ENCODE assay signal across 9 cellular contexts in the genomic region with DNA sequence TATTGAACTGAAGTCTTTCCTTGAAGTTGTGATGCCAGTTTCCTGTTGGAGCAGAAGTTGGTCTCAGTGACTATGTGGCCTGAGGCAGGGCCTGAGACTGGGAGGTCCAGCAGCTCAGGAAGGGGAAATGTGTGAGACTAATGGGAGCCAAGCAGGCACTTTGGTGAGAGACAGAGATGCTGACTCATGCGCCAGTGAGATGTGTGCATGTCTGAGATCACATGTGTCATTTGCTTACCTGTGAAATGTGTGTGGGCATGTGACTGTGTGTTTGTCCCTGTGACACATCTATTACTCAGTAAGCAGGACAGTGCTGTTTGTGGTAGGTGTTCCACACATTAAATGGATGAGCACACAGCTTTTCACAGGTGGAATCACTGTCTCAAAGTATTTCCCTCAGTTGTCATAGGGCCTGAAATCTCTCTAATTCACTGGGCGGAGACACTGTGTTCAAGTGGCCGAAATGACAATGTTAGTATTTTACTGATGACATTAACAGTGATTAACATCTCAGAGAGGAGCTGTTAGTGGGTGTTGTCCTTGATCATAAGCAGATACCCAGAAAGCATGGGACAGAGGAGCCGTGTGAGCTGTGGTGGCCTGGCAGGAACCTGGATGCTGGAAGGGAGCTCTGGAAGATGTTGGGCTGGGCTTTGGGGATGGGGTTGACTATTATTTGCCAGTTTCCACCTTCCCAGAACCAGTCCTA. TPM values are rescaled to one million over a fixed set of nuclear protein-coding genes. Genes with fewer than 3 reads are reported as not detected.
DNase-seq lines count a peak whose midpoint lies in the region; ATAC-seq and TF ChIP-seq lines count a peak whose summit lies in the region.
"Had no signal": no experiment of that assay in that cellular context is flagged by ENCODE, and none has a peak within 500 bp of the region (broad histone marks: within the 10 kb centered on the region; RNA-seq: fewer than 3 reads in every experiment).

No MANE protein-coding gene starts in this region.

- H3K4me3 ChIP-seq in IMR-90 (ENCODE audit: insufficient read depth, low read depth, low read length) (no peak overlapping the region), brain microvascular endothelial cell (ENCODE audit: low read depth, low read length) (no peak overlapping the region)

- H3K9ac ChIP-seq in IMR-90 (ENCODE audit: low read depth, low read length): no peak overlapping the region

- no peak overlapping the region for H4K8ac ChIP-seq in IMR-90 (ENCODE audit: low read depth in 2 of 2, low read length in 2 of 2)

- no peak overlapping the region for H2AFZ ChIP-seq in IMR-90 (replicated peaks; ENCODE audit: low read length, poor library complexity)

- intact Hi-C loops in IMR-90 (cut with micrococcal nuclease): no loop called here

- ATAC-seq in IMR-90 (ENCODE audit: low read depth) (peak; percentile 70), HG03196 (IDR thresholded peaks at IDR 0.05; ENCODE audit: unreplicated experiment) (no peak), HG03095 (IDR thresholded peaks at IDR 0.05; ENCODE audit: unreplicated experiment) (no peak)

- H4K20me1 ChIP-seq in IMR-90 (ENCODE audit: insufficient read depth, low read length): no peaks in the 10 kb centered on the region

- TF ChIP-seq CTCF in IMR-90 (conservative IDR thresholded peaks at IDR 0.05; ENCODE audit: low read depth, low read length) (no peak), brain microvascular endothelial cell (IDR thresholded peaks at IDR 0.05; ENCODE audit: low read depth, low read length, missing control alignments) (no peak)

- H3K56ac ChIP-seq in IMR-90 (ENCODE audit: extremely low read depth, insufficient read depth, low read length): no peak overlapping the region

- CTCF ChIA-PET in IMR-90 (lab: Yijun Ruan, JAX): interaction anchor here (1.0 kb wide), 1 partner anchor 27 kb away, joined by 3 read pairs; no protein-coding TSS in a partner anchor

- no peak overlapping the region for H2BK15ac ChIP-seq in IMR-90 (ENCODE audit: low read depth, low read length)

- no TSS peak for BruUV-seq in IMR-90 (replicated peaks; lab: Mats Ljungman, UMichigan)

- H2AK9ac ChIP-seq in IMR-90 (replicated peaks; ENCODE audit: low read depth, low read length, poor library complexity): no peak overlapping the region

- no peak for TF ChIP-seq RAD21 in IMR-90 (IDR thresholded peaks at IDR 0.05; ENCODE audit: low read length)

- WGBS in IMR-90 (ENCODE audit: extremely low coverage in 2 of 2, insufficient read length in 1 of 2), 2 experiments: 80% methylated on average over 2 of the region's 4 CpGs; no CpG with 5 or more reads in 1 of the 2 experiments

- H3K27me3 ChIP-seq in IMR-90 (ENCODE audit: control insufficient read depth, insufficient read depth, low read length): no peaks in the 10 kb centered on the region
- H3K27me3 ChIP-seq in brain microvascular endothelial cell (replicated peaks): no peaks in the 10 kb centered on the region

- H3K27ac ChIP-seq in IMR-90 (ENCODE audit: insufficient read depth, low read length) (no peak overlapping the region), brain microvascular endothelial cell (no peak overlapping the region)

- DNase-seq in GM03348 (ENCODE audit: low spot score) (peak; percentile 44), IMR-90 (peak; percentile 76), brain microvascular endothelial cell (peak; percentile 31), renal cortical epithelial cell (ENCODE audit: low read depth) (peak; percentile 94), HuH-7 (ENCODE audit: low spot score) (no peak), HuH-7.5 (ENCODE audit: low spot score) (no peak)

- dilution Hi-C loops in IMR-90 (cut with HindIII; ENCODE audit: low sequenced_read_pairs, unreplicated experiment): no loop called here

- TF ChIP-seq POLR2A in IMR-90 (IDR thresholded peaks at IDR 0.05; ENCODE audit: low read depth, low read length): no peak

- 0 out of 2 replicates have a peak overlapping the region, but pooled peaks have one; percentile 6 for H2AK5ac ChIP-seq in IMR-90 (ENCODE audit: low read depth, low read length)

- H3K36me3 ChIP-seq in IMR-90 (ENCODE audit: control insufficient read depth, insufficient read depth, low read length) (peaks cover 22% of the 10 kb centered on the region), brain microvascular endothelial cell (replicated peaks) (peaks cover 2% of the 10 kb centered on the region)

- peaks cover 40% of the 10 kb centered on the region for H3K9me1 ChIP-seq in IMR-90 (ENCODE audit: insufficient read depth, low read length)

- peak overlapping the region; percentile 7 for H2BK5ac ChIP-seq in IMR-90 (ENCODE audit: low read depth, low read length, poor library complexity, severe bottlenecking)

- in situ Hi-C loops in IMR-90 (cut with MboI; ENCODE audit: low sequenced_read_pairs): no loop called here
- in situ Hi-C loops in brain microvascular endothelial cell (cut with HindIII; ENCODE audit: low pct_ligation_motif_present, low sequenced_read_pairs): no loop called here

- no peak overlapping the region; the same call in 1 of the 2 replicates for H3K14ac ChIP-seq in IMR-90 (replicated peaks; ENCODE audit: low read depth, low read length)

- no peak overlapping the region for H3K4ac ChIP-seq in IMR-90 (ENCODE audit: low read depth, low read length)

- H3K79me1 ChIP-seq in IMR-90 (ENCODE audit: low read depth in 1 of 2, low read length in 2 of 2): peaks cover 17 to 45% of the 10 kb centered on the region in 2 experiments

- no peak overlapping the region for H3K4me2 ChIP-seq in IMR-90 (ENCODE audit: low read depth, low read length)

- no peaks in the 10 kb centered on the region for H3K9me3 ChIP-seq in IMR-90 (ENCODE audit: control insufficient read depth, insufficient read depth, low read length)

- peaks cover 3% of the 10 kb centered on the region for H3K4me1 ChIP-seq in IMR-90 (ENCODE audit: control insufficient read depth, insufficient read depth, low read length)

- H4K5ac ChIP-seq in IMR-90 (ENCODE audit: low read depth, low read length): no peak overlapping the region

- POLR2A ChIA-PET in IMR-90 (lab: Charles Lee; ENCODE audit: unreplicated experiment): interaction anchor here (0.6 kb wide), 1 partner anchor 17 kb away, joined by 14 read pairs; no protein-coding TSS in a partner anchor

- H4K91ac ChIP-seq in IMR-90 (ENCODE audit: insufficient read depth, low read depth, low read length): no peak overlapping the region

- peak overlapping the region; percentile 61; the same call in 1 of the 2 replicates for H3K23ac ChIP-seq in IMR-90 (ENCODE audit: low read depth, low read length)

- no peak overlapping the region for H2BK120ac ChIP-seq in IMR-90 (ENCODE audit: low read depth, low read length)

- H2BK20ac ChIP-seq in IMR-90 (ENCODE audit: low read depth, low read length): no peak overlapping the region

- no peak overlapping the region for H3K18ac ChIP-seq in IMR-90 (ENCODE audit: low read depth, low read length)

TF ChIP-seq in IMR-90, 13 proteins besides CTCF, POLR2A, EP300 and RAD21 (continues in another document):
- TF ChIP-seq ELK1 (IDR thresholded peaks at IDR 0.05; ENCODE audit: borderline replicate concordance, low read depth, low read length) (no peak), RCOR1 (IDR thresholded peaks at IDR 0.05; ENCODE audit: insufficient replicate concordance, low read length) (no peak), FOS (IDR thresholded peaks at IDR 0.05; ENCODE audit: low read depth, low read length) (peak; percentile 57), MAFK (IDR thresholded peaks at IDR 0.05; ENCODE audit: low read depth, low read length) (peak; percentile 60; the same call in 1 of the 2 replicates), BHLHE40 (IDR thresholded peaks at IDR 0.05; ENCODE audit: low read depth, low read length) (peak; percentile 74)
- TF ChIP-seq, protein P1, sequence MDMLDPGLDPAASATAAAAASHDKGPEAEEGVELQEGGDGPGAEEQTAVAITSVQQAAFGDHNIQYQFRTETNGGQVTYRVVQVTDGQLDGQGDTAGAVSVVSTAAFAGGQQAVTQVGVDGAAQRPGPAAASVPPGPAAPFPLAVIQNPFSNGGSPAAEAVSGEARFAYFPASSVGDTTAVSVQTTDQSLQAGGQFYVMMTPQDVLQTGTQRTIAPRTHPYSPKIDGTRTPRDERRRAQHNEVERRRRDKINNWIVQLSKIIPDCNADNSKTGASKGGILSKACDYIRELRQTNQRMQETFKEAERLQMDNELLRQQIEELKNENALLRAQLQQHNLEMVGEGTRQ (IDR thresholded peaks at IDR 0.05; ENCODE audit: low read depth, low read length): peak; percentile 84

RNA-seq across cellular contexts. Expression of gene NPR2, which starts 7.4 kb away (rescaled TPM):
- total RNA-seq in IMR-90 (2012; rRNA removed) (5.2 and 6.4 TPM in 2 replicates), renal cortical epithelial cell (13.9 and 35.6 TPM in 2 replicates)
- polyA plus RNA-seq in IMR-90 (2012; rRNA removed): 29.9 and 35.7 TPM in 2 replicates
- polyA plus RNA-seq in IMR-90 (2012; cell fraction: cytosol; rRNA removed): 12.3 and 21.9 TPM in 2 replicates
- 47.1 and 127 TPM in 2 replicates for polyA plus RNA-seq in IMR-90 (2012; cell fraction: nucleus; rRNA removed; ENCODE audit: low replicate concordance)

RNA-seq across cellular contexts. Expression of gene SPAG8, which starts 13.2 kb away (rescaled TPM):
- total RNA-seq in IMR-90 (2012; rRNA removed): 0.28 and 0.72 TPM in 2 replicates
- polyA plus RNA-seq in IMR-90 (2012; rRNA removed): 0.62 and 0.84 TPM in 2 replicates
- 0.35 and 0.49 TPM in 2 replicates for polyA plus RNA-seq in IMR-90 (2012; cell fraction: cytosol; rRNA removed)
- 4.4 and 5.1 TPM in 2 replicates for polyA plus RNA-seq in IMR-90 (2012; cell fraction: nucleus; rRNA removed; ENCODE audit: low replicate concordance)
- 0.80 TPM in 1 of 2 replicates, not detected in the other for total RNA-seq in renal cortical epithelial cell
- total RNA-seq: glomerular endothelial cell had no signal

RNA-seq across cellular contexts. Expression of gene HINT2, which starts 16.0 kb away (rescaled TPM):
- total RNA-seq in IMR-90 (2012; rRNA removed) (6.7 and 7.5 TPM in 2 replicates), renal cortical epithelial cell (12.7 and 25.7 TPM in 2 replicates)
- polyA plus RNA-seq in IMR-90 (2012; rRNA removed): 17.4 and 20.6 TPM in 2 replicates
- 26.5 and 46.4 TPM in 2 replicates for polyA plus RNA-seq in IMR-90 (2012; cell fraction: cytosol; rRNA removed)
- 10.9 and 11.6 TPM in 2 replicates for polyA plus RNA-seq in IMR-90 (2012; cell fraction: nucleus; rRNA removed; ENCODE audit: low replicate concordance)

RNA-seq across cellular contexts. Expression of gene FAM221B, which starts 29.7 kb away (rescaled TPM):
- not detected in 2 replicates for total RNA-seq in IMR-90 (2012; rRNA removed)
- not detected in 2 replicates for polyA plus RNA-seq in IMR-90 (2012; rRNA removed)
- polyA plus RNA-seq in IMR-90 (2012; cell fraction: cytosol; rRNA removed): not detected in 2 replicates
- not detected in 2 replicates for polyA plus RNA-seq in IMR-90 (2012; cell fraction: nucleus; rRNA removed; ENCODE audit: low replicate concordance)
- total RNA-seq in renal cortical epithelial cell: not detected in 2 replicates
- total RNA-seq: glomerular endothelial cell had no signal

RNA-seq across cellular contexts. Expression of gene TMEM8B, which starts 30.2 kb away (rescaled TPM):
- total RNA-seq in IMR-90 (2012; rRNA removed) (0.56 and 0.72 TPM in 2 replicates), renal cortical epithelial cell (0.69 and 9.4 TPM in 2 replicates)
- polyA plus RNA-seq in IMR-90 (2012; rRNA removed): 8.2 and 8.3 TPM in 2 replicates
- polyA plus RNA-seq in IMR-90 (2012; cell fraction: cytosol; rRNA removed): 4.6 and 10.5 TPM in 2 replicates
- 24.1 and 54.4 TPM in 2 replicates for polyA plus RNA-seq in IMR-90 (2012; cell fraction: nucleus; rRNA removed; ENCODE audit: low replicate concordance)

Comparison
In these comparisons a context has a peak if more than half of its experiments do, and no peak if none do; other contexts are left out.
1. DNase-seq: peak in GM03348 (single experiment), IMR-90 (single experiment), brain microvascular endothelial cell (single experiment) and renal cortical epithelial cell (single experiment); none in HuH-7 (single experiment) and HuH-7.5 (single experiment).